In the genomic region with DNA sequence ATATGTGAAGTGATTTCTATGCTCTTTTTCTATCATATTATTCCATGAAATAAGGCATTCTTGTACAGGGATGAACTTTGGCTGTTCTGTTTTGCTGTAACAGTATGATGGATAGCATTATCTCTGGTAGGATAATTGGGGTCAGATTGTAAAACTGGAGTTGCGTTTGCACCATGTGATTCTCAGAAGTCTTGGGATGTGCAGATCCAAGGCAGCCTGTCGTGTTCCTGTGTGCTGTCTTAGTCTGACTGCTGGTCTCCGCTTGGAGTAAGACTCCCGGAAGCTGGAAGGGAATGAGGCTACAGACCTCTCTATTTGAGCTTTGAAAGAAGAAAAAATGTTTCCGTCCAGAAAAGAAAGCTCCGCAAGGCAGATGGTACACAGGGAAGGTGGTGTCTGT, we compare ENCODE assay signal across 17 cellular contexts.
DNase-seq lines count a peak whose midpoint lies in the region; ATAC-seq and TF ChIP-seq lines count a peak whose summit lies in the region.
"Had no signal": no experiment of that assay in that cellular context is flagged by ENCODE, and none has a peak within 500 bp of the region (broad histone marks: within the 10 kb centered on the region; RNA-seq: fewer than 3 reads in every experiment).

No MANE protein-coding gene starts in this region.

- no peak overlapping the region for H2AFZ ChIP-seq in hepatocyte

- peaks cover 3% of the 10 kb centered on the region for H3K79me2 ChIP-seq in hepatocyte

- H3K36me3 ChIP-seq in hepatocyte (replicated peaks; ENCODE audit: insufficient read depth, low read depth) (no peaks in the 10 kb centered on the region), uterus (no peaks in the 10 kb centered on the region)

- H3K9me3 ChIP-seq in hepatocyte (ENCODE audit: low read depth) (peaks cover 9% of the 10 kb centered on the region), uterus (peaks cover 0 to 3% of the 10 kb centered on the region in 2 donors)

- H3K4me1 ChIP-seq in hepatocyte (ENCODE audit: insufficient read depth), result peaks cover 7% of the 10 kb centered on the region
- H3K4me1 ChIP-seq in uterus, result no peaks in the 10 kb centered on the region

- intact Hi-C loops in uterus (cut with DNase I; ENCODE audit: low total_unique reads), result no loop called here

- DNase-seq in GM03348 (ENCODE audit: low spot score) (peak; percentile 25), choroid plexus epithelial cell (ENCODE audit: low read depth) (peak; percentile 41), hepatocyte (ENCODE audit: low spot score) (peak; percentile 31), uterus (peak; percentile 22 to 27), NCI-H524 treated with DMSO at 0.1 percent for 48 hours (lab: John Stamatoyannopoulos, UW) (no peak), GM19238 (ENCODE audit: insufficient read length, low spot score) (no peak)
- DNase-seq: CD8-positive, alpha-beta memory T cell; DND-41; GDM1; H7; NCI-H1048; NCI-H1436 treated with DMSO at 0.1 percent for 48 hours; NCI-H2029 treated with DMSO at 0.1 percent for 48 hours; NCI-H82 had no signal

- no peaks in the 10 kb centered on the region for H4K20me1 ChIP-seq in hepatocyte (ENCODE audit: insufficient read depth, poor library complexity, severe bottlenecking)
- H4K20me1 ChIP-seq: BLaER1 treated with 17β-estradiol and CSF1 and Interleukin-3, amounts not matched to agents 10 nM and 100 nM had no signal

- no peak overlapping the region for H3K4me2 ChIP-seq in hepatocyte
- H3K4me2 ChIP-seq: BLaER1 treated with 17β-estradiol and CSF1 and Interleukin-3, amounts not matched to agents 10 nM and 100 nM had no signal

- H3K9me2 ChIP-seq in hepatocyte (replicated peaks; ENCODE audit: insufficient read depth), result no peaks in the 10 kb centered on the region

- 36% methylated on average over 6 of the region's 6 CpGs for WGBS in hepatocyte (ENCODE audit: low lambda C conversion rate, missing lambda C conversion rate)

- no peak for ATAC-seq in activated CD4-positive, CD25-positive, alpha-beta regulatory T cell treated with anti-CD3 and anti-CD28 coated beads, Interleukin-2, amount 50 U/mL, for 24 hours

- no peak for TF ChIP-seq CTCF in choroid plexus epithelial cell (conservative IDR thresholded peaks at IDR 0.05; ENCODE audit: low read depth, low read length)
- TF ChIP-seq CTCF in hepatocyte (IDR thresholded peaks at IDR 0.05; ENCODE audit: poor library complexity), result no peak
- TF ChIP-seq CTCF in uterus (IDR thresholded peaks at IDR 0.05), result no peak

- no peak overlapping the region for H3K4me3 ChIP-seq in choroid plexus epithelial cell (ENCODE audit: low read depth, low read length)
- no peak overlapping the region for H3K4me3 ChIP-seq in hepatocyte
- H3K4me3 ChIP-seq in uterus, result no peak overlapping the region
- H3K4me3 ChIP-seq: BLaER1 treated with 17β-estradiol and CSF1 and Interleukin-3, amounts not matched to agents 10 nM and 100 nM; SK-N-MC had no signal

- TF ChIP-seq POLR2A in uterus (IDR thresholded peaks at IDR 0.05), result no peak

- no peaks in the 10 kb centered on the region for H3K27me3 ChIP-seq in hepatocyte
- no peaks in the 10 kb centered on the region for H3K27me3 ChIP-seq in uterus
- H3K27me3 ChIP-seq: BLaER1 treated with 17β-estradiol and CSF1 and Interleukin-3, amounts not matched to agents 10 nM and 100 nM had no signal

- H3K27ac ChIP-seq in hepatocyte (peak overlapping the region; percentile 38), uterus (peak overlapping the region in 1 of 2 donors; percentile 31)
- H3K27ac ChIP-seq: BLaER1 treated with 17β-estradiol and CSF1 and Interleukin-3, amounts not matched to agents 10 nM and 100 nM; SK-N-MC had no signal

Comparison
In these comparisons a context has a peak if more than half of its experiments do, and no peak if none do; other contexts are left out.
1. DNase-seq: peak in GM03348 (single experiment), choroid plexus epithelial cell (single experiment), hepatocyte (single experiment) and uterus (2 of 2); none in NCI-H524 treated with DMSO at 0.1 percent for 48 hours (single experiment) and GM19238 (single experiment).